1 cellular context compared by ENCODE assay signal in genomic region chr1:28416509-28417194, GRCh38.
TF ChIP-seq lines count a peak whose summit lies in the region.

No MANE protein-coding gene starts in this region.

TF ChIP-seq in GM23338, 12 proteins besides CTCF, POLR2A, EP300 and RAD21 (continued from another document):
- TF ChIP-seq ZNF462 (CRISPR knock-in tag; IDR thresholded peaks at IDR 0.05) (no peak), NANOG (IDR thresholded peaks at IDR 0.05; ENCODE audit: borderline replicate concordance) (no peak), REST (IDR thresholded peaks at IDR 0.05; ENCODE audit: unreplicated experiment) (no peak), EZH2phosphoT487 (IDR thresholded peaks at IDR 0.05; ENCODE audit: unreplicated experiment) (no peak), EZH2 (IDR thresholded peaks at IDR 0.05; ENCODE audit: low read depth, unreplicated experiment) (no peak), ZNF114 (CRISPR knock-in tag; IDR thresholded peaks at IDR 0.05) (no peak), STAT1 (IDR thresholded peaks at IDR 0.05; ENCODE audit: unreplicated experiment) (no peak), ZNF331 (CRISPR knock-in tag; IDR thresholded peaks at IDR 0.05; ENCODE audit: low read depth) (no peak), JUNB (IDR thresholded peaks at IDR 0.05; ENCODE audit: unreplicated experiment) (no peak), CREB1 (CRISPR knock-in tag; IDR thresholded peaks at IDR 0.05; ENCODE audit: low read depth) (no peak)
